Comparison of ENCODE assay signal across 22 cellular contexts in genomic region chr2:134549104-134549503, GRCh38.
DNase-seq lines count a peak whose midpoint lies in the region; ATAC-seq and TF ChIP-seq lines count a peak whose summit lies in the region.
"Had no signal": no experiment of that assay in that cellular context is flagged by ENCODE, and none has a peak within 500 bp of the region (broad histone marks: within the 10 kb centered on the region; RNA-seq: fewer than 3 reads in every experiment).

No MANE protein-coding gene starts in this region.

- H2AFZ ChIP-seq in mammary epithelial cell (ENCODE audit: low read depth, low read length) (no peak overlapping the region), neural progenitor cell (replicated peaks) (no peak overlapping the region)

- BruUV-seq in mammary epithelial cell (replicated peaks; lab: Mats Ljungman, UMichigan), result no TSS peak

- intact Hi-C loops in Right ventricle myocardium superior (cut with DNase I), result no loop called here
- intact Hi-C loops in cardiac septum (cut with DNase I), result no loop called here
- intact Hi-C loops in mammary epithelial cell (cut with micrococcal nuclease), result no loop called here
- intact Hi-C loops in left cardiac atrium (cut with DNase I), result no loop called here
- intact Hi-C loops in aorta (cut with DNase I), result no loop called here

- H3F3A ChIP-seq in neural progenitor cell (ENCODE audit: low read depth), result no peaks in the 10 kb centered on the region

- H3K9ac ChIP-seq in mammary epithelial cell (ENCODE audit: insufficient read depth, low read length), result no peak overlapping the region
- no peak overlapping the region for H3K9ac ChIP-seq in neural progenitor cell

- H3K36me3 Mint-ChIP-seq in neural progenitor cell, result no peaks in the 10 kb centered on the region
- H3K36me3 Mint-ChIP-seq: CD8-positive, alpha-beta T cell; stimulated activated naive B cell treated with anti-CD40 and anti-IgM and Interleukin-4, amounts not matched to agents 10 μg/mL and 1 μg/mL and 100 μg/mL, for 72 hours had no signal

- CTCF ChIA-PET in mammary epithelial cell (lab: Charles Lee; ENCODE audit: low non-redundant PET), result no interaction called here

- no peaks in the 10 kb centered on the region for H3K4me1 ChIP-seq in mammary epithelial cell (ENCODE audit: insufficient read depth, low read length)
- H3K4me1 ChIP-seq in aorta (ENCODE audit: control insufficient read depth in 1 of 2, insufficient read depth in 2 of 2, low read length in 2 of 2), result no peaks in the 10 kb centered on the region
- no peaks in the 10 kb centered on the region for H3K4me1 ChIP-seq in neural progenitor cell
- H3K4me1 ChIP-seq: pancreas, transverse colon had no signal

- TF ChIP-seq CTCF in mammary epithelial cell (conservative IDR thresholded peaks at IDR 0.05 in 1 of 2, IDR thresholded peaks at IDR 0.05 in 1 of 2; ENCODE audit: extremely low read depth in 1 of 2, insufficient read depth in 1 of 2, low read depth in 1 of 2, low read length in 2 of 2), result no peak
- TF ChIP-seq CTCF in neural progenitor cell (IDR thresholded peaks at IDR 0.05), result no peak

- in situ Hi-C loops in mammary epithelial cell (cut with MboI; ENCODE audit: low sequenced_read_pairs in 2 of 2), result no loop called here

- no peak overlapping the region for H3K4me2 ChIP-seq in mammary epithelial cell (ENCODE audit: insufficient read depth, low read depth, low read length)
- H3K4me2 ChIP-seq in neural progenitor cell, result no peak overlapping the region

- no peak overlapping the region for H3K27ac ChIP-seq in mammary epithelial cell (ENCODE audit: insufficient read depth, low read depth, low read length)
- H3K27ac ChIP-seq in aorta (ENCODE audit: low read depth in 1 of 2, low read length in 2 of 2), result no peak overlapping the region
- no peak overlapping the region for H3K27ac ChIP-seq in neural progenitor cell
- H3K27ac ChIP-seq: pancreas, SJCRH30, transverse colon had no signal

- no peak overlapping the region for H3K4me3 Mint-ChIP-seq in neural progenitor cell
- H3K4me3 Mint-ChIP-seq: CD8-positive, alpha-beta T cell; stimulated activated naive B cell treated with anti-CD40 and anti-IgM and Interleukin-4, amounts not matched to agents 10 μg/mL and 1 μg/mL and 100 μg/mL, for 72 hours; T-helper 2 cell treated with Interferon-gamma antibody and Interleukin-4, amounts not matched to agents 5 μg/mL and 100 μg/mL, for 36 hours had no signal

- DNase-seq in Right ventricle myocardium superior (no peak), cardiac septum (ENCODE audit: low spot score) (no peak), mammary epithelial cell (peak; percentile 62), left cardiac atrium (no peak), aorta (no peak), neural progenitor cell (ENCODE audit: low spot score) (no peak)
- DNase-seq: activated CD4-positive, alpha-beta T cell treated with anti-CD3 and anti-CD28 coated beads for 4 hours; activated naive CD4-positive, alpha-beta T cell treated with anti-CD3 and anti-CD28 coated beads, Interleukin-2, amount 50 U/mL, for 16 hours; caudate nucleus; CD8-positive, alpha-beta T cell; effector memory CD4-positive, alpha-beta T cell; head of caudate nucleus; NCI-H1092; NCI-H2171; NK-92 treated with Interleukin-12 subunit alpha and Interleukin-12 subunit beta, amount 100 ng/mL, for 24 hours; pancreas; SJCRH30; stimulated activated naive B cell treated with anti-CD40 and anti-IgM and Interleukin-4, amounts not matched to agents 10 μg/mL and 1 μg/mL and 100 μg/mL, for 72 hours; transverse colon had no signal

- H3K4me3 ChIP-seq in mammary epithelial cell (replicated peaks in 1 of 3; ENCODE audit: insufficient read depth in 1 of 3, low read depth in 2 of 3, low read length in 3 of 3) (no peak overlapping the region), aorta (ENCODE audit: low read length in 2 of 2) (no peak overlapping the region), neural progenitor cell (no peak overlapping the region)
- H3K4me3 ChIP-seq: pancreas, SJCRH30, transverse colon had no signal

- peak; percentile 78 for ATAC-seq in Right ventricle myocardium superior (ENCODE audit: poor library complexity)
- peak; percentile 30 to 93 for ATAC-seq in left cardiac atrium
- peak; percentile 75 for ATAC-seq in aorta (ENCODE audit: low FRiP score)
- ATAC-seq in HG02938 (IDR thresholded peaks at IDR 0.05; ENCODE audit: unreplicated experiment), result no peak
- no peak for ATAC-seq in HG03521 (IDR thresholded peaks at IDR 0.05; ENCODE audit: unreplicated experiment)
- ATAC-seq: CD8-positive, alpha-beta T cell; stimulated activated naive B cell treated with anti-CD40 and anti-IgM and Interleukin-4, amounts not matched to agents 10 μg/mL and 1 μg/mL and 100 μg/mL, for 72 hours had no signal

- no peak overlapping the region for H3K27ac Mint-ChIP-seq in neural progenitor cell
- H3K27ac Mint-ChIP-seq: CD8-positive, alpha-beta T cell; stimulated activated naive B cell treated with anti-CD40 and anti-IgM and Interleukin-4, amounts not matched to agents 10 μg/mL and 1 μg/mL and 100 μg/mL, for 72 hours; T-helper 2 cell treated with Interferon-gamma antibody and Interleukin-4, amounts not matched to agents 5 μg/mL and 100 μg/mL, for 36 hours had no signal

- H3K9me3 Mint-ChIP-seq in neural progenitor cell, result no peaks in the 10 kb centered on the region
- H3K9me3 Mint-ChIP-seq: CD8-positive, alpha-beta T cell; stimulated activated naive B cell treated with anti-CD40 and anti-IgM and Interleukin-4, amounts not matched to agents 10 μg/mL and 1 μg/mL and 100 μg/mL, for 72 hours; T-helper 2 cell treated with Interferon-gamma antibody and Interleukin-4, amounts not matched to agents 5 μg/mL and 100 μg/mL, for 36 hours had no signal

- peaks cover 7% of the 10 kb centered on the region for H3K4me1 Mint-ChIP-seq in neural progenitor cell
- H3K4me1 Mint-ChIP-seq: stimulated activated naive B cell treated with anti-CD40 and anti-IgM and Interleukin-4, amounts not matched to agents 10 μg/mL and 1 μg/mL and 100 μg/mL, for 72 hours had no signal

- peaks cover 7% of the 10 kb centered on the region for H3K27me3 Mint-ChIP-seq in neural progenitor cell (ENCODE audit: insufficient read depth, low read depth)

- WGBS in mammary epithelial cell (ENCODE audit: low coverage, missing lambda C conversion rate), result 56% methylated on average over 3 of the region's 3 CpGs
- 84 to 86% methylated on average over 3 of the region's 3 CpGs for WGBS in aorta, 2 donors

- dilution Hi-C loops in mammary epithelial cell (cut with HindIII; ENCODE audit: low sequenced_read_pairs), result no loop called here

- no peaks in the 10 kb centered on the region for H4K20me1 ChIP-seq in mammary epithelial cell (ENCODE audit: insufficient read depth, low read length)
- no peaks in the 10 kb centered on the region for H4K20me1 ChIP-seq in neural progenitor cell (ENCODE audit: low read depth)

- H3K36me3 ChIP-seq in mammary epithelial cell (ENCODE audit: insufficient read depth, low read length), result no peaks in the 10 kb centered on the region
- H3K36me3 ChIP-seq in aorta (ENCODE audit: control insufficient read depth in 1 of 2, insufficient read depth in 2 of 2, low read length in 1 of 2), result no peaks in the 10 kb centered on the region
- no peaks in the 10 kb centered on the region for H3K36me3 ChIP-seq in neural progenitor cell
- H3K36me3 ChIP-seq: pancreas, SJCRH30, transverse colon had no signal

- no peaks in the 10 kb centered on the region for H3K79me2 ChIP-seq in mammary epithelial cell (ENCODE audit: insufficient read depth, low read length)
- H3K79me2 ChIP-seq in neural progenitor cell (ENCODE audit: low read depth), result no peaks in the 10 kb centered on the region

- H3K27me3 ChIP-seq in mammary epithelial cell (ENCODE audit: insufficient read depth, low read length), result peaks cover 3% of the 10 kb centered on the region
- no peaks in the 10 kb centered on the region for H3K27me3 ChIP-seq in aorta (ENCODE audit: control insufficient read depth in 1 of 2, insufficient read depth in 2 of 2, low read length in 1 of 2)
- no peaks in the 10 kb centered on the region for H3K27me3 ChIP-seq in neural progenitor cell
- H3K27me3 ChIP-seq: pancreas, SJCRH30, transverse colon had no signal

- H3K9me3 ChIP-seq in mammary epithelial cell (replicated peaks; ENCODE audit: insufficient read depth, low read length) (no peaks in the 10 kb centered on the region), aorta (ENCODE audit: control insufficient read depth, low read length) (no peaks in the 10 kb centered on the region), neural progenitor cell (ENCODE audit: low read depth) (no peaks in the 10 kb centered on the region)
- H3K9me3 ChIP-seq: pancreas, SJCRH30, transverse colon had no signal

Comparison
In these comparisons a context has a peak if more than half of its experiments do, and no peak if none do; other contexts are left out.
1. ATAC-seq: peak in Right ventricle myocardium superior (single experiment), left cardiac atrium (2 of 2) and aorta (single experiment); none in HG02938 (single experiment) and HG03521 (single experiment).